ENCODE assay signal across 2 cellular contexts in the genomic region with DNA sequence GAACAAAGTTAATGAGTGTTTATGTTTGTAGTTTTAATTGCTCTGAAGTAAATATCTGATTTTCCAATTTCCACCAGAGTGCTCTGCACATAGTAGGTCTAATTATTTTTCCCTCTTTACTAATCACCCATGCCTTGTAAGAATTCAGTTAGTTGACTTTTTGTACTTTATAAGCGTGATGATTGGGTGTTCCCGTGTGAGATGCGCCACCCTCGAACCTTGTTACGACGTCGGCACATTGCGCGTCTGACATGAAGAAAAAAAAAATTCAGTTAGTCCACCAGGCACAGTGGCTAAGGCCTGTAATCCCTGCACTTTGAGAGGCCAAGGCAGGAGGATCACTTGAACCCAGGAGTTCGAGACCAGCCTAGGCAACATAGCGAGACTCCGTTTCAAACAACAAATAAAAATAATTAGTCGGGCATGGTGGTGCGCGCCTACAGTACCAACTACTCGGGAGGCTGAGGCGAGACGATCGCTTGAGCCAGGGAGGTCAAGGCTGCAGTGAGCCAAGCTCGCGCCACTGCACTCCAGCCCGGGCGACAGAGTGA.
TF ChIP-seq lines count a peak whose summit lies in the region.

No MANE protein-coding gene starts in this region.

TF ChIP-seq in SK-N-SH, 30 proteins besides CTCF, POLR2A, EP300 and RAD21 (continued from another document):
- TF ChIP-seq POLR2AphosphoS5 (IDR thresholded peaks at IDR 0.05; ENCODE audit: low read depth, low read length) (no peak), TCF12 (IDR thresholded peaks at IDR 0.05) (no peak), MXI1 (IDR thresholded peaks at IDR 0.05; ENCODE audit: low read depth, low read length) (no peak), CHD2 (IDR thresholded peaks at IDR 0.05; ENCODE audit: low read length, partially characterized antibody) (no peak), GABPA (IDR thresholded peaks at IDR 0.05; ENCODE audit: low read depth) (no peak), YY1 (IDR thresholded peaks at IDR 0.05; ENCODE audit: low read depth) (no peak), GATA2 (CRISPR knock-in tag; IDR thresholded peaks at IDR 0.05) (no peak), REST (IDR thresholded peaks at IDR 0.05; ENCODE audit: low read depth, low read length) (no peak), TEAD4 (IDR thresholded peaks at IDR 0.05; ENCODE audit: borderline replicate concordance, insufficient read depth) (no peak), TAF1 (IDR thresholded peaks at IDR 0.05; ENCODE audit: borderline replicate concordance, low read depth, low read length) (no peak), EZH2phosphoT487 (IDR thresholded peaks at IDR 0.05; ENCODE audit: borderline replicate concordance, low read depth) (no peak), USF2 (IDR thresholded peaks at IDR 0.05; ENCODE audit: borderline replicate concordance, low read depth, low read length) (no peak), NRF1 (IDR thresholded peaks at IDR 0.05; ENCODE audit: low read depth, low read length) (no peak)
- TF ChIP-seq, protein P1, sequence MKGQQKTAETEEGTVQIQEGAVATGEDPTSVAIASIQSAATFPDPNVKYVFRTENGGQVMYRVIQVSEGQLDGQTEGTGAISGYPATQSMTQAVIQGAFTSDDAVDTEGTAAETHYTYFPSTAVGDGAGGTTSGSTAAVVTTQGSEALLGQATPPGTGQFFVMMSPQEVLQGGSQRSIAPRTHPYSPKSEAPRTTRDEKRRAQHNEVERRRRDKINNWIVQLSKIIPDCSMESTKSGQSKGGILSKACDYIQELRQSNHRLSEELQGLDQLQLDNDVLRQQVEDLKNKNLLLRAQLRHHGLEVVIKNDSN (IDR thresholded peaks at IDR 0.05; ENCODE audit: borderline replicate concordance, low read depth): no peak
- TF ChIP-seq, protein P2, sequence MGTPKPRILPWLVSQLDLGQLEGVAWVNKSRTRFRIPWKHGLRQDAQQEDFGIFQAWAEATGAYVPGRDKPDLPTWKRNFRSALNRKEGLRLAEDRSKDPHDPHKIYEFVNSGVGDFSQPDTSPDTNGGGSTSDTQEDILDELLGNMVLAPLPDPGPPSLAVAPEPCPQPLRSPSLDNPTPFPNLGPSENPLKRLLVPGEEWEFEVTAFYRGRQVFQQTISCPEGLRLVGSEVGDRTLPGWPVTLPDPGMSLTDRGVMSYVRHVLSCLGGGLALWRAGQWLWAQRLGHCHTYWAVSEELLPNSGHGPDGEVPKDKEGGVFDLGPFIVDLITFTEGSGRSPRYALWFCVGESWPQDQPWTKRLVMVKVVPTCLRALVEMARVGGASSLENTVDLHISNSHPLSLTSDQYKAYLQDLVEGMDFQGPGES (IDR thresholded peaks at IDR 0.05; ENCODE audit: low read depth, low read length): no peak
TF ChIP-seq in SK-N-SH: peak in this region for 0.

TF ChIP-seq in SK-N-SH treated with all-trans-retinoic acid at 6 μM for 48 hours, 23 proteins besides CTCF, POLR2A, EP300 and RAD21 (continued from another document):
- no peak for TF ChIP-seq TOX (CRISPR knock-in tag; IDR thresholded peaks at IDR 0.05; ENCODE audit: borderline replicate concordance)
- no peak for TF ChIP-seq CREB5 (CRISPR knock-in tag; IDR thresholded peaks at IDR 0.05; ENCODE audit: low read depth)
- TF ChIP-seq OSR1 (CRISPR knock-in tag; IDR thresholded peaks at IDR 0.05): no peak
- no peak for TF ChIP-seq TCF4 (CRISPR knock-in tag; IDR thresholded peaks at IDR 0.05; ENCODE audit: borderline replicate concordance)
- TF ChIP-seq, protein P3, sequence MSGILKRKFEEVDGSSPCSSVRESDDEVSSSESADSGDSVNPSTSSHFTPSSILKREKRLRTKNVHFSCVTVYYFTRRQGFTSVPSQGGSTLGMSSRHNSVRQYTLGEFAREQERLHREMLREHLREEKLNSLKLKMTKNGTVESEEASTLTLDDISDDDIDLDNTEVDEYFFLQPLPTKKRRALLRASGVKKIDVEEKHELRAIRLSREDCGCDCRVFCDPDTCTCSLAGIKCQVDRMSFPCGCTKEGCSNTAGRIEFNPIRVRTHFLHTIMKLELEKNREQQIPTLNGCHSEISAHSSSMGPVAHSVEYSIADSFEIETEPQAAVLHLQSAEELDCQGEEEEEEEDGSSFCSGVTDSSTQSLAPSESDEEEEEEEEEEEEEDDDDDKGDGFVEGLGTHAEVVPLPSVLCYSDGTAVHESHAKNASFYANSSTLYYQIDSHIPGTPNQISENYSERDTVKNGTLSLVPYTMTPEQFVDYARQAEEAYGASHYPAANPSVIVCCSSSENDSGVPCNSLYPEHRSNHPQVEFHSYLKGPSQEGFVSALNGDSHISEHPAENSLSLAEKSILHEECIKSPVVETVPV (CRISPR knock-in tag; IDR thresholded peaks at IDR 0.05): no peak
- no peak for TF ChIP-seq ZNF8 (CRISPR knock-in tag; IDR thresholded peaks at IDR 0.05)
- no peak for TF ChIP-seq ESRRG (CRISPR knock-in tag; IDR thresholded peaks at IDR 0.05)
- no peak for TF ChIP-seq TSHZ2 (CRISPR knock-in tag; IDR thresholded peaks at IDR 0.05)
- no peak for TF ChIP-seq PPARA (CRISPR knock-in tag; IDR thresholded peaks at IDR 0.05; ENCODE audit: borderline replicate concordance)
